In the genomic region with DNA sequence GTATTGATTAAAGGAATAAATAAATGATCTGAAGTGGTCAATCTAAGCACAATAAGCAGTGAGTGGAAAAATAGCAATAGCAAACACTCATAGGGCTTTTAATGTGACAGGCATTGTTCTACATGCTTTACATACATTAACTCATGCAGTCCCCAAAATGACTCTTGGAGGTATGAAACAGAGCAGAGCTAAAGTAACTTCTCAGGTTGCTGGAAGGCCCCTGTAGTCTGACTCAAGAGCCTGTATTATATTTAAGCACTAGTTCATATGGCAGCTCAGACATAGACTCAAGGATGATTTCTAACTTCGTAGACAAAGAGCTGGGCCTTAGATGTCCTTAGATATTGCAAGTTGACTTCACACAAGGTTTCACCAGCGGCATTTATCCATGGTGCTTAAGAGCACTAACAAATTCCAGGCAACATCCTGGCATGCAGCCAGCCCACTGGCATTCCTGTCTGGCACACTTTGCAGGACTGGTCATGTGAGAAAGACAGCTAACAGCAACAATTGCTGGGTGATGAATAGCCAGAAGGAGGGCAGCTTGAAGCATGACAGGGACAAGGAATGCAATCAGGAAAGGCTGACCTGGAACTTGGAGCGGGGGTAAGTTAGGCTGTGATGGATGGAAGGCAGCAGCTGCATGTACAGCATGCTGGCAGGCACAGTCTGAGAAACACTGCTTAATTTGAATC, we compare ENCODE assay signal across 7 cellular contexts. TPM values are rescaled to one million over a fixed set of nuclear protein-coding genes. Genes with fewer than 3 reads are reported as not detected.
A peak's percentile ranks its signal among the peaks of the same experiment; 100 is the strongest.
DNase-seq lines count a peak whose midpoint lies in the region; ATAC-seq and TF ChIP-seq lines count a peak whose summit lies in the region.

No MANE protein-coding gene starts in this region.

- H3K4me3 ChIP-seq in right atrium auricular region = no peak overlapping the region

- H3K4me1 Mint-ChIP-seq in activated CD8-positive, alpha-beta T cell treated with anti-CD3 and anti-CD28 coated beads for 36 hours (ENCODE audit: low read depth) = no peaks in the 10 kb centered on the region

- peaks cover 9% of the 10 kb centered on the region for H3K9me3 Mint-ChIP-seq in activated CD8-positive, alpha-beta T cell treated with anti-CD3 and anti-CD28 coated beads for 36 hours

- H3K36me3 ChIP-seq in right atrium auricular region = no peaks in the 10 kb centered on the region

- CTCF ChIA-PET in activated CD8-positive, alpha-beta T cell treated with anti-CD3 and anti-CD28 coated beads for 36 hours (lab: Charles Lee) = interaction anchor here (2.0 kb wide), 1 partner anchor 111 kb away, joined by 6 read pairs; no protein-coding TSS in a partner anchor

- H3K27me3 ChIP-seq in right atrium auricular region = no peaks in the 10 kb centered on the region

- H3K36me3 Mint-ChIP-seq in activated CD8-positive, alpha-beta T cell treated with anti-CD3 and anti-CD28 coated beads for 36 hours (ENCODE audit: low read depth) = peaks cover 2% of the 10 kb centered on the region

- no peak overlapping the region for H3K27ac ChIP-seq in right atrium auricular region
- no peak overlapping the region for H3K27ac ChIP-seq in substantia nigra (ENCODE audit: low read depth, low read length, poor library complexity, severe bottlenecking)

- POLR2A ChIA-PET in activated CD8-positive, alpha-beta T cell treated with anti-CD3 and anti-CD28 coated beads for 36 hours (lab: Charles Lee) = interaction anchor here (0.6 kb wide), 1 partner anchor 19 kb away, joined by 3 read pairs; no protein-coding TSS in a partner anchor

- intact Hi-C loops in activated CD8-positive, alpha-beta T cell treated with anti-CD3 and anti-CD28 coated beads for 36 hours (cut with micrococcal nuclease) = no loop called here

- no peak for TF ChIP-seq CTCF in right atrium auricular region (IDR thresholded peaks at IDR 0.05)
- no peak for TF ChIP-seq CTCF in activated CD8-positive, alpha-beta T cell treated with anti-CD3 and anti-CD28 coated beads for 36 hours (IDR thresholded peaks at IDR 0.05)

- DNase-seq in LHCN-M2 (ENCODE audit: low read depth) (peak; percentile 100), T1000 (lab: John Stamatoyannopoulos, UW) (peak; percentile 79), right atrium auricular region (ENCODE audit: low spot score) (peak; percentile 67), substantia nigra (lab: John Stamatoyannopoulos, UW) (peak in 30 of 49 donors; percentile 2 to 56 (median 26)), NOMO-1 (lab: John Stamatoyannopoulos, UW; ENCODE audit: unreplicated experiment in 2 of 2) (no peak)
- DNase-seq in activated naive CD4-positive, alpha-beta T cell (lab: John Stamatoyannopoulos, UW) = no peak
- DNase-seq in activated CD8-positive, alpha-beta T cell treated with anti-CD3 and anti-CD28 coated beads for 36 hours = no peak

- no peaks in the 10 kb centered on the region for H3K27me3 Mint-ChIP-seq in activated CD8-positive, alpha-beta T cell treated with anti-CD3 and anti-CD28 coated beads for 36 hours

- no peaks in the 10 kb centered on the region for H3K4me1 ChIP-seq in right atrium auricular region

- H3K27ac Mint-ChIP-seq in activated CD8-positive, alpha-beta T cell treated with anti-CD3 and anti-CD28 coated beads for 36 hours = no peak overlapping the region

- H3K4me3 Mint-ChIP-seq in activated CD8-positive, alpha-beta T cell treated with anti-CD3 and anti-CD28 coated beads for 36 hours = no peak overlapping the region

- H3K9me3 ChIP-seq in right atrium auricular region = peaks cover 0 to 10% of the 10 kb centered on the region in 2 donors

- no peak for ATAC-seq in activated CD8-positive, alpha-beta T cell treated with anti-CD3 and anti-CD28 coated beads for 36 hours

RNA-seq across cellular contexts. Expression of gene KTN1, which starts 22.9 kb away (rescaled TPM):
- 168 and 182 TPM in 2 replicates for total RNA-seq in LHCN-M2 (2014; rRNA removed)
- 50.2 TPM for polyA plus RNA-seq in LHCN-M2 (2012)
- total RNA-seq in right atrium auricular region = 100 to 1,000 TPM; 128 to 209 TPM
- total RNA-seq in activated CD8-positive, alpha-beta T cell treated with anti-CD3 and anti-CD28 coated beads for 36 hours = 100 to 1,000 TPM; 107 to 113 TPM

Comparison
In these comparisons a context has a peak if more than half of its experiments do, and no peak if none do; other contexts are left out.
1. DNase-seq: peak in LHCN-M2 (single experiment), T1000 (single experiment), right atrium auricular region (single experiment) and substantia nigra (30 of 49); none in activated naive CD4-positive, alpha-beta T cell (0 of 4), NOMO-1 (0 of 2) and activated CD8-positive, alpha-beta T cell treated with anti-CD3 and anti-CD28 coated beads for 36 hours (single experiment).